ENCODE assay signal across 15 cellular contexts in the genomic region with DNA sequence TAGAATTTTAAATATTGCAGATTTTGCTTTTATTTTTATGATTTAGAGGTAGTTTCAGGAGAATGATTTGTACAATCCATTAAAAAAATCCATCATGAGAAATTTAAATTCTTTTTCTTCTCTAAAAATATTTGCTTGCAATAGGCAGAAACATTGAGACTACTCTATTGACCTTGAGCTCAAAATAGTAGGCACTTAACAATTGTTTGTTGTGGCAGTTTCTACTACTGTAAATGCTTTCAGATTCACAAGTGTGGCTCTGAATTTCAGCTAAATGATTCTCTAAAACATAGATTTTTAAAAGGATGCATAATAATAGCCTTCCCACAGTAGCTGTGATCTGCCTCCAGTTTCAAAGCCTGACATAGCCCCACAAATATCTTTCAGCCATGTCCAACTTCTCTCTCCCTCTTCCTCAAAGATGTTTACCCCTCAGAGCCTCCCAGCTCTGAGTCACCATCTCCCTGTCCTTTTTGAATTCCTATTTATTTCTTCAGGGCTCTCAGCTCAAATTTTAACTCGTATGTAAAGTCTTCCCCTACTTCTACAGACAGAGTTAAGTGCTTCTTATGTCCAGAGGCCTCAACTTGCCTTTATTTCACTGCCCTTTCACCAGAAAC.
DNase-seq lines count a peak whose midpoint lies in the region; ATAC-seq, FAIRE-seq and TF ChIP-seq lines count a peak whose summit lies in the region.
"Had no signal": no experiment of that assay in that cellular context is flagged by ENCODE, and none has a peak within 500 bp of the region (broad histone marks: within the 10 kb centered on the region; RNA-seq: fewer than 3 reads in every experiment).

No MANE protein-coding gene starts in this region.

- H3K9me3 ChIP-seq in astrocyte (ENCODE audit: insufficient read depth, low read depth, low read length): no peaks in the 10 kb centered on the region
- H3K9me3 ChIP-seq in SK-N-SH: no peaks in the 10 kb centered on the region
- H3K9me3 ChIP-seq: tibial nerve had no signal

- H3K27ac Mint-ChIP-seq in astrocyte (ENCODE audit: unreplicated experiment) (peak overlapping the region; percentile 22), immature natural killer cell (peak overlapping the region; percentile 29 to 90 (median 76))
- H3K27ac Mint-ChIP-seq: activated naive CD4-positive, alpha-beta T cell treated with anti-CD3 and anti-CD28 coated beads for 36 hours; progenitor cell of endocrine pancreas had no signal

- peak; percentile 51 for ATAC-seq in Right ventricle myocardium superior (ENCODE audit: poor library complexity)
- ATAC-seq in Right ventricle myocardium inferior: no peak
- no peak for ATAC-seq in GM18867 (IDR thresholded peaks at IDR 0.05; ENCODE audit: unreplicated experiment)

- no peak for TF ChIP-seq RAD21 in SK-N-SH (IDR thresholded peaks at IDR 0.05; ENCODE audit: low read length)

- H3K4me3 Mint-ChIP-seq in astrocyte (ENCODE audit: unreplicated experiment): no peak overlapping the region
- no peak overlapping the region for H3K4me3 Mint-ChIP-seq in immature natural killer cell
- H3K4me3 Mint-ChIP-seq: activated naive CD4-positive, alpha-beta T cell treated with anti-CD3 and anti-CD28 coated beads for 36 hours had no signal

- H3K4me1 Mint-ChIP-seq in astrocyte (ENCODE audit: low read depth, unreplicated experiment): peaks cover 15% of the 10 kb centered on the region
- peaks cover 18 to 56% of the 10 kb centered on the region in 2 donors for H3K4me1 Mint-ChIP-seq in immature natural killer cell

- DNase-seq in Right ventricle myocardium superior (no peak), Right ventricle myocardium inferior (ENCODE audit: missing footprints) (no peak), astrocyte (ENCODE audit: low read depth) (peak; percentile 4), immature natural killer cell (no peak), activated gamma-delta T cell (lab: John Stamatoyannopoulos, UW) (no peak), NCI-H2171 (lab: John Stamatoyannopoulos, UW) (no peak), SK-N-SH (no peak)
- DNase-seq: activated naive CD4-positive, alpha-beta T cell treated with anti-CD3 and anti-CD28 coated beads for 36 hours; DMS 273 treated with DMSO at 0.1 percent for 48 hours; foreskin melanocyte; NCI-H1694; NCI-H748 treated with DMSO at 0.1 percent for 48 hours had no signal

- WGBS in SK-N-SH (ENCODE audit: low lambda C conversion rate): 12% methylated on average over 1 of the region's 1 CpG

- H2AFZ ChIP-seq in astrocyte (ENCODE audit: low read depth, low read length): no peak overlapping the region
- H2AFZ ChIP-seq in SK-N-SH (ENCODE audit: low read depth): no peak overlapping the region

- no peaks in the 10 kb centered on the region for H3K36me3 ChIP-seq in astrocyte (ENCODE audit: insufficient read depth, low read length)
- no peaks in the 10 kb centered on the region for H3K36me3 ChIP-seq in SK-N-SH (replicated peaks in 1 of 2; ENCODE audit: control insufficient read depth in 1 of 2, insufficient read depth in 2 of 2, low read length in 1 of 2)
- H3K36me3 ChIP-seq: tibial nerve had no signal

- no peak for FAIRE-seq in astrocyte (lab: Jason Lieb, UNC)

- H3K4me3 ChIP-seq in astrocyte (ENCODE audit: insufficient read depth, low read depth, low read length) (no peak overlapping the region), SK-N-SH (ENCODE audit: low read depth in 2 of 2, low read length in 1 of 2) (no peak overlapping the region)
- H3K4me3 ChIP-seq: tibial nerve had no signal

- no peak for TF ChIP-seq CTCF in astrocyte (IDR thresholded peaks at IDR 0.05; ENCODE audit: insufficient read depth, low read depth, low read length)
- no peak for TF ChIP-seq CTCF in SK-N-SH (IDR thresholded peaks at IDR 0.05)

- H3K4me1 ChIP-seq in astrocyte (ENCODE audit: insufficient read depth, low read length): no peaks in the 10 kb centered on the region
- H3K4me1 ChIP-seq in SK-N-SH (ENCODE audit: control insufficient read depth in 1 of 2, insufficient read depth in 2 of 2, low read depth in 1 of 2, low read length in 1 of 2): peaks cover 0 to 8% of the 10 kb centered on the region in 2 experiments; a peak in 1 of 4 replicates

- H3K79me2 ChIP-seq in astrocyte (ENCODE audit: insufficient read depth, low read length) (no peaks in the 10 kb centered on the region), SK-N-SH (ENCODE audit: insufficient read depth) (no peaks in the 10 kb centered on the region)

- H3K27me3 Mint-ChIP-seq in astrocyte (ENCODE audit: low read depth, unreplicated experiment): peaks cover 2% of the 10 kb centered on the region
- peaks cover 8 to 18% (median 14%) of the 10 kb centered on the region in 3 donors for H3K27me3 Mint-ChIP-seq in immature natural killer cell (ENCODE audit: low read depth in 3 of 3)

- H3K9me2 ChIP-seq in SK-N-SH: no peaks in the 10 kb centered on the region

- no peak overlapping the region for H3K4me2 ChIP-seq in astrocyte (ENCODE audit: low read length)
- no peak overlapping the region; the same call in 1 of the 2 replicates for H3K4me2 ChIP-seq in SK-N-SH

- POLR2A ChIA-PET in SK-N-SH (lab: Yijun Ruan, JAX): no interaction called here

- H4K20me1 ChIP-seq in astrocyte (ENCODE audit: insufficient read depth, low read length) (no peaks in the 10 kb centered on the region), SK-N-SH (ENCODE audit: insufficient read depth) (no peaks in the 10 kb centered on the region)

- H3K36me3 Mint-ChIP-seq in astrocyte (ENCODE audit: low read depth, unreplicated experiment) (no peaks in the 10 kb centered on the region), immature natural killer cell (peaks cover 34 to 56% (median 50%) of the 10 kb centered on the region in 3 donors)

- peaks cover 7% of the 10 kb centered on the region for H3K9me3 Mint-ChIP-seq in astrocyte (ENCODE audit: unreplicated experiment)
- H3K9me3 Mint-ChIP-seq in immature natural killer cell: no peaks in the 10 kb centered on the region

- intact Hi-C loops in Right ventricle myocardium superior (cut with DNase I): no loop called here
- intact Hi-C loops in Right ventricle myocardium inferior (cut with DNase I): no loop called here

- no peak for TF ChIP-seq EP300 in SK-N-SH (IDR thresholded peaks at IDR 0.05; ENCODE audit: borderline replicate concordance in 1 of 2, low read depth in 1 of 2, low read length in 1 of 2)

- CTCF ChIA-PET in SK-N-SH (lab: Yijun Ruan, JAX): interaction anchor here (0.5 to 1.1 kb wide), 3 partner anchors 14 to 645 kb away, joined by 3 to 5 read pairs (median 3); no protein-coding TSS in a partner anchor

- H3K27me3 ChIP-seq in astrocyte (ENCODE audit: insufficient read depth, low read length) (peaks cover 2% of the 10 kb centered on the region), SK-N-SH (ENCODE audit: insufficient read depth) (peaks cover 5% of the 10 kb centered on the region; the same call in 1 of the 2 replicates)
- H3K27me3 ChIP-seq: tibial nerve had no signal

- H3K9ac ChIP-seq in astrocyte (ENCODE audit: low read length): no peak overlapping the region
- H3K9ac ChIP-seq in SK-N-SH: no peak overlapping the region

- H3K27ac ChIP-seq in astrocyte (ENCODE audit: low read depth, low read length) (no peak overlapping the region), SK-N-SH (ENCODE audit: low read depth in 2 of 2, low read length in 1 of 2) (no peak overlapping the region)

- no peaks in the 10 kb centered on the region for H3F3A ChIP-seq in SK-N-SH (replicated peaks; ENCODE audit: insufficient read depth)

TF ChIP-seq in SK-N-SH, 30 proteins besides CTCF, POLR2A, EP300 and RAD21:
- no peak for TF ChIP-seq GABPA (IDR thresholded peaks at IDR 0.05; ENCODE audit: low read depth)
- TF ChIP-seq TEAD4 (IDR thresholded peaks at IDR 0.05; ENCODE audit: borderline replicate concordance, insufficient read depth): no peak
- TF ChIP-seq, protein P1, sequence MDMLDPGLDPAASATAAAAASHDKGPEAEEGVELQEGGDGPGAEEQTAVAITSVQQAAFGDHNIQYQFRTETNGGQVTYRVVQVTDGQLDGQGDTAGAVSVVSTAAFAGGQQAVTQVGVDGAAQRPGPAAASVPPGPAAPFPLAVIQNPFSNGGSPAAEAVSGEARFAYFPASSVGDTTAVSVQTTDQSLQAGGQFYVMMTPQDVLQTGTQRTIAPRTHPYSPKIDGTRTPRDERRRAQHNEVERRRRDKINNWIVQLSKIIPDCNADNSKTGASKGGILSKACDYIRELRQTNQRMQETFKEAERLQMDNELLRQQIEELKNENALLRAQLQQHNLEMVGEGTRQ (IDR thresholded peaks at IDR 0.05; ENCODE audit: borderline replicate concordance, low read depth, low read length): no peak
- TF ChIP-seq NFIC (IDR thresholded peaks at IDR 0.05; ENCODE audit: borderline replicate concordance): no peak
- TF ChIP-seq RXRA (IDR thresholded peaks at IDR 0.05; ENCODE audit: borderline replicate concordance, low read depth): no peak
- TF ChIP-seq SMC3 (IDR thresholded peaks at IDR 0.05; ENCODE audit: low read depth, low read length): no peak
- TF ChIP-seq MEF2A (IDR thresholded peaks at IDR 0.05; ENCODE audit: borderline replicate concordance, low read depth): no peak
- no peak for TF ChIP-seq YY1 (IDR thresholded peaks at IDR 0.05; ENCODE audit: low read depth)
- TF ChIP-seq, protein P2, sequence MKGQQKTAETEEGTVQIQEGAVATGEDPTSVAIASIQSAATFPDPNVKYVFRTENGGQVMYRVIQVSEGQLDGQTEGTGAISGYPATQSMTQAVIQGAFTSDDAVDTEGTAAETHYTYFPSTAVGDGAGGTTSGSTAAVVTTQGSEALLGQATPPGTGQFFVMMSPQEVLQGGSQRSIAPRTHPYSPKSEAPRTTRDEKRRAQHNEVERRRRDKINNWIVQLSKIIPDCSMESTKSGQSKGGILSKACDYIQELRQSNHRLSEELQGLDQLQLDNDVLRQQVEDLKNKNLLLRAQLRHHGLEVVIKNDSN (IDR thresholded peaks at IDR 0.05; ENCODE audit: borderline replicate concordance, low read depth): no peak
- no peak for TF ChIP-seq CHD2 (IDR thresholded peaks at IDR 0.05; ENCODE audit: low read length, partially characterized antibody)
- TF ChIP-seq FOXJ3 (CRISPR knock-in tag; IDR thresholded peaks at IDR 0.05): no peak
- no peak for TF ChIP-seq RCOR1 (IDR thresholded peaks at IDR 0.05; ENCODE audit: low read length)
- TF ChIP-seq TCF12 (IDR thresholded peaks at IDR 0.05): no peak
- no peak for TF ChIP-seq MXI1 (IDR thresholded peaks at IDR 0.05; ENCODE audit: low read depth, low read length)
